In genomic region chr16:3456374-3456773, GRCh38 we compare ENCODE assay signal across 10 cellular contexts. TPM values are rescaled to one million over a fixed set of nuclear protein-coding genes. Genes with fewer than 3 reads are reported as not detected.
DNase-seq lines count a peak whose midpoint lies in the region; ATAC-seq and TF ChIP-seq lines count a peak whose summit lies in the region.
"Had no signal": no experiment of that assay in that cellular context is flagged by ENCODE, and none has a peak within 500 bp of the region (broad histone marks: within the 10 kb centered on the region; RNA-seq: fewer than 3 reads in every experiment).

No MANE protein-coding gene starts in this region.

- TF ChIP-seq CTCF in CD4-positive, alpha-beta T cell (IDR thresholded peaks at IDR 0.05): no peak
- TF ChIP-seq CTCF in choroid plexus epithelial cell (conservative IDR thresholded peaks at IDR 0.05; ENCODE audit: low read depth, low read length) (no peak), nephron progenitor cell (IDR thresholded peaks at IDR 0.05) (no peak), GM20000 (IDR thresholded peaks at IDR 0.05; ENCODE audit: extremely low read depth, missing control alignments) (no peak)

- intact Hi-C loops in CD4-positive, alpha-beta T cell (cut with DNase I, micrococcal nuclease): loop anchor here (2.0 to 10.0 kb wide), 8 partner anchors 56 to 432 kb away; partner anchors contain the start of genes ZNF263 (in 2 of the 2), HCFC1R1 (in 1 of the 2), THOC6 (in 1 of the 2) and TIGD7 (in 1 of the 2)

- no peaks in the 10 kb centered on the region for H3K27me3 ChIP-seq in CD4-positive, alpha-beta T cell (ENCODE audit: control insufficient read depth, insufficient read depth, low read length)

- ATAC-seq in CD4-positive, alpha-beta T cell (ENCODE audit: poor library complexity): no peak

- H3K27me3 Mint-ChIP-seq in CD4-positive, alpha-beta T cell: no peaks in the 10 kb centered on the region
- peaks cover 9% of the 10 kb centered on the region for H3K27me3 Mint-ChIP-seq in nephron progenitor cell (ENCODE audit: low read depth, poor library complexity)

- CTCF ChIA-PET in CD4-positive, alpha-beta T cell (lab: Charles Lee): interaction anchor here (2.7 kb wide), 2 partner anchors 44 to 55 kb away, joined by 12 to 17 read pairs; partner anchors contain the start of genes CLUAP1, ZNF174 and ZSCAN32

- no peak overlapping the region for H3K4me3 ChIP-seq in choroid plexus epithelial cell (ENCODE audit: low read depth, low read length)

- peaks cover 49% of the 10 kb centered on the region for H3K4me1 Mint-ChIP-seq in CD4-positive, alpha-beta T cell (ENCODE audit: low read depth)
- peaks cover 40% of the 10 kb centered on the region for H3K4me1 Mint-ChIP-seq in nephron progenitor cell

- H3K27ac Mint-ChIP-seq in CD4-positive, alpha-beta T cell: peak overlapping the region; percentile 83
- peak overlapping the region; percentile 48 for H3K27ac Mint-ChIP-seq in nephron progenitor cell

- H3K4me3 Mint-ChIP-seq in CD4-positive, alpha-beta T cell: peak overlapping the region; percentile 86
- H3K4me3 Mint-ChIP-seq in nephron progenitor cell: peak overlapping the region; percentile 75

- DNase-seq in CD4-positive, alpha-beta T cell: no peak
- DNase-seq in NCI-H2081 treated with DMSO at 0.1 percent for 48 hours (lab: John Stamatoyannopoulos, UW) (peak; percentile 37), choroid plexus epithelial cell (ENCODE audit: low read depth) (peak; percentile 57), nephron progenitor cell (no peak), GM20000 (ENCODE audit: low spot score) (no peak)
- no peak for DNase-seq in stimulated activated CD4-positive, alpha-beta T cell treated with anti-CD3 and anti-CD28 coated beads, Interleukin-12 subunit alpha, Interleukin-12 subunit beta, amount 100 ng/mL, for 4 hours
- DNase-seq in effector CD4-positive, alpha-beta T cell: no peak
- DNase-seq in stimulated activated CD4-positive, alpha-beta T cell treated with anti-CD3 and anti-CD28 coated beads, Interleukin-4, amount 100 ng/mL, for 1 hour: no peak
- DNase-seq: activated CD8-positive, alpha-beta memory T cell treated with anti-CD3 and anti-CD28 coated beads, Interleukin-2, amount 50 U/mL, for 48 hours had no signal

- POLR2A ChIA-PET in CD4-positive, alpha-beta T cell (lab: Charles Lee): interaction anchor here (0.7 to 1.5 kb wide), 4 partner anchors 12 to 120 kb away, joined by 3 to 8 read pairs (median 4); no protein-coding TSS in a partner anchor

- H3K9me3 ChIP-seq in CD4-positive, alpha-beta T cell (ENCODE audit: control insufficient read depth, low read length): no peaks in the 10 kb centered on the region

- H3K27ac ChIP-seq in CD4-positive, alpha-beta T cell (ENCODE audit: low read depth, low read length): no peak overlapping the region

- H3K9me3 Mint-ChIP-seq in CD4-positive, alpha-beta T cell: no peaks in the 10 kb centered on the region
- H3K9me3 Mint-ChIP-seq in nephron progenitor cell: no peaks in the 10 kb centered on the region

- H3K36me3 Mint-ChIP-seq in CD4-positive, alpha-beta T cell (ENCODE audit: low read depth): peaks cover 8% of the 10 kb centered on the region
- peaks cover 2% of the 10 kb centered on the region for H3K36me3 Mint-ChIP-seq in nephron progenitor cell (ENCODE audit: low read depth)

RNA-seq across cellular contexts. Expression of gene NAA60, which starts 12.9 kb away (rescaled TPM):
- total RNA-seq in CD4-positive, alpha-beta T cell: 10 to 100 TPM; 27.2 to 27.8 TPM

RNA-seq across cellular contexts. Expression of gene ZNF597, which starts 13.1 kb away (rescaled TPM):
- total RNA-seq in CD4-positive, alpha-beta T cell: 1 to 10 TPM; 2.3 to 2.5 TPM

RNA-seq across cellular contexts. Expression of gene C16orf90, which starts 38.9 kb away (rescaled TPM):
- total RNA-seq in CD4-positive, alpha-beta T cell: not detected
- total RNA-seq: NCI-H460 had no signal

RNA-seq across cellular contexts. Expression of gene CLUAP1, which starts 44.4 kb away (rescaled TPM):
- total RNA-seq in CD4-positive, alpha-beta T cell: 10 to 100 TPM; 12.0 to 14.2 TPM

RNA-seq across cellular contexts. Expression of gene ZNF174, which starts 55.4 kb away (rescaled TPM):
- 1 to 10 TPM; 5.6 to 5.7 TPM for total RNA-seq in CD4-positive, alpha-beta T cell

Comparison
In these comparisons a context has a peak if more than half of its experiments do, and no peak if none do; other contexts are left out.
1. DNase-seq: peak in NCI-H2081 treated with DMSO at 0.1 percent for 48 hours (single experiment) and choroid plexus epithelial cell (single experiment); none in CD4-positive, alpha-beta T cell (0 of 10), nephron progenitor cell (single experiment), stimulated activated CD4-positive, alpha-beta T cell treated with anti-CD3 and anti-CD28 coated beads, Interleukin-12 subunit alpha, Interleukin-12 subunit beta, amount 100 ng/mL, for 4 hours (single experiment), effector CD4-positive, alpha-beta T cell (single experiment), GM20000 (single experiment) and stimulated activated CD4-positive, alpha-beta T cell treated with anti-CD3 and anti-CD28 coated beads, Interleukin-4, amount 100 ng/mL, for 1 hour (single experiment).